Comparison of ENCODE assay signal across 7 cellular contexts in genomic region chr9:123544007-123544827, GRCh38.
DNase-seq lines count a peak whose midpoint lies in the region; ATAC-seq and TF ChIP-seq lines count a peak whose summit lies in the region.

No MANE protein-coding gene starts in this region.

- H3K18ac ChIP-seq in neuronal stem cell (ENCODE audit: low read length), result no peak overlapping the region

- H4K8ac ChIP-seq in neuronal stem cell (ENCODE audit: low read depth, low read length), result no peak overlapping the region

- H2AK5ac ChIP-seq in neuronal stem cell (ENCODE audit: low read depth, low read length), result no peak overlapping the region

- no peak overlapping the region for H3K27ac ChIP-seq in neuronal stem cell (replicated peaks; ENCODE audit: low read length)

- no peak overlapping the region for H3K4ac ChIP-seq in neuronal stem cell (ENCODE audit: low read length)

- no peak overlapping the region for H3K4me2 ChIP-seq in neuronal stem cell (ENCODE audit: insufficient read depth, low read length, poor library complexity, severe bottlenecking)

- H2BK5ac ChIP-seq in neuronal stem cell (ENCODE audit: low read length), result no peak overlapping the region

- no peak overlapping the region for H4K91ac ChIP-seq in neuronal stem cell (ENCODE audit: low read depth, low read length, poor library complexity)

- H3K9me3 ChIP-seq in neuronal stem cell (replicated peaks in 1 of 2; ENCODE audit: control insufficient read depth in 2 of 2, insufficient read depth in 1 of 2, low read depth in 1 of 2, low read length in 2 of 2), result no peaks in the 10 kb centered on the region

- no peak overlapping the region for H3K23ac ChIP-seq in neuronal stem cell (ENCODE audit: low read depth, low read length, poor library complexity)

- no peak overlapping the region for H2BK12ac ChIP-seq in neuronal stem cell (ENCODE audit: low read length)

- no peaks in the 10 kb centered on the region for H3K27me3 ChIP-seq in neuronal stem cell (ENCODE audit: control insufficient read depth in 3 of 3, insufficient read depth in 3 of 3, low read depth in 1 of 3, low read length in 3 of 3)

- peak; percentile 91 for TF ChIP-seq CTCF in epithelial cell of proximal tubule (conservative IDR thresholded peaks at IDR 0.05; ENCODE audit: low read depth, low read length)

- no peaks in the 10 kb centered on the region for H3K36me3 ChIP-seq in neuronal stem cell (replicated peaks in 1 of 2; ENCODE audit: control insufficient read depth in 2 of 2, insufficient read depth in 2 of 2, low read length in 2 of 2)

- no peaks in the 10 kb centered on the region for H3K79me1 ChIP-seq in neuronal stem cell (ENCODE audit: low read depth, low read length)

- no peak overlapping the region for H2AFZ ChIP-seq in neuronal stem cell (ENCODE audit: low read length)

- DNase-seq in DMS79 (lab: John Stamatoyannopoulos, UW) (peak; percentile 20), HS-27A (ENCODE audit: low read depth) (peak; percentile 9), RPMI7951 (ENCODE audit: low read depth) (peak; percentile 14), epithelial cell of proximal tubule (ENCODE audit: low read depth) (no peak), neuronal stem cell (ENCODE audit: low spot score) (peak; percentile 39), GF-D8 (lab: John Stamatoyannopoulos, UW) (no peak)

- no peak overlapping the region for H2BK15ac ChIP-seq in neuronal stem cell (ENCODE audit: low read length)

- WGBS in neuronal stem cell (ENCODE audit: extremely low coverage in 2 of 2, insufficient read length in 2 of 2, insufficient replicate concordance in 1 of 2), 2 donors, result no CpG with 5 or more reads among the region's 3 CpGs

- ATAC-seq in GM21717 (IDR thresholded peaks at IDR 0.05; ENCODE audit: unreplicated experiment), result no peak

- H3K14ac ChIP-seq in neuronal stem cell (ENCODE audit: low read length), result no peak overlapping the region

- no peak overlapping the region for H3K9ac ChIP-seq in neuronal stem cell (ENCODE audit: low read depth, low read length, poor library complexity)

- no peak overlapping the region for H2BK120ac ChIP-seq in neuronal stem cell (ENCODE audit: low read depth, low read length)

- H3K4me1 ChIP-seq in neuronal stem cell (ENCODE audit: control insufficient read depth in 2 of 2, insufficient read depth in 1 of 2, low read depth in 1 of 2, low read length in 2 of 2), result peaks cover 18 to 27% of the 10 kb centered on the region in 2 donors

- H3K4me3 ChIP-seq in epithelial cell of proximal tubule (ENCODE audit: low read depth, low read length) (no peak overlapping the region), neuronal stem cell (ENCODE audit: low read length in 2 of 2) (no peak overlapping the region)

Comparison
In these comparisons a context has a peak if more than half of its experiments do, and no peak if none do; other contexts are left out.
1. DNase-seq: peak in DMS79 (single experiment), HS-27A (single experiment), RPMI7951 (single experiment) and neuronal stem cell (single experiment); none in epithelial cell of proximal tubule (single experiment) and GF-D8 (single experiment).